Comparison of ENCODE assay signal across 23 cellular contexts in the genomic region with DNA sequence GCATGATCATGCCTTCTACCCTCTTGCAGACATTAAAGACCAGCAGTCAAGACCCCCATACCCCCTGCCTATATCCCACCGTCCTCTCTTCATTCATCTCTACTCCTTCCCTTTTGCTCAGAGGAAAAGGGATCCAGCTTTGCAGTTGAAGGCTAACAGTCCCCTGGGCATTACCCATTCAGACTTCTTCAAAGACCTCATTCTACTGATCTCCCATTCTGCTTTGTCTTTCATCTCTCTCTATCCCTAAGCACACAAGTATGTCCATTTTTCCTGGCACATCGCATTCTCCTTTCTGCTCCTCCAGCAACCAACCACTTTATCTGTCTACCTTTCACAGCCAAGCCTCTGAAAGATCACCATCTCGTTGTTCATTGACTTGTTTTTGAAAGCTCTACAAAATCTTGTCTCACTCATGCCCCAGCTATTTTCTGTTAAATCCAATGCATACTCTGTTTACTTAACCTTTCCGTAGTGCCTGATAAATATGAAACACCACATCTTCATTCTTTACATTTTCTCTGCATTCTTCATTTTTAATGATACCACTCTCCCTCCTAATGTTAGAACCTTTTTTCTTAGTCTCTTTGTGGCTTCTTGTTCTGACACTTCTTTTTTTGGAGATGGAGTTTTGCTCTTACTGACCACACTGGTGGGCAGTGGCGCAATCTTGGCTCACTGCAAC. TPM values are rescaled to one million over a fixed set of nuclear protein-coding genes. Genes with fewer than 3 reads are reported as not detected.
DNase-seq lines count a peak whose midpoint lies in the region; ATAC-seq and TF ChIP-seq lines count a peak whose summit lies in the region.
"Had no signal": no experiment of that assay in that cellular context is flagged by ENCODE, and none has a peak within 500 bp of the region (broad histone marks: within the 10 kb centered on the region; RNA-seq: fewer than 3 reads in every experiment).

No MANE protein-coding gene starts in this region.

- DNase-seq in AG08396 (ENCODE audit: low spot score): peak; percentile 40
- DNase-seq in HFFc6: peak; percentile 72
- DNase-seq in amniotic stem cell (lab: John Stamatoyannopoulos, UW): peak; percentile 29
- DNase-seq in hepatic stellate cell (ENCODE audit: low spot score): peak; percentile 61
- DNase-seq in activated CD8-positive, alpha-beta memory T cell treated with anti-CD3 and anti-CD28 coated beads, Interleukin-2, amount 10 ng/mL, durations not matched to agents 7 days and 5 days: no peak
- no peak for DNase-seq in NCI-H2227 treated with DMSO at 0.1 percent for 48 hours (lab: John Stamatoyannopoulos, UW)
- DNase-seq in Calu3: no peak
- DNase-seq: activated CD8-positive, alpha-beta memory T cell treated with anti-CD3 and anti-CD28 coated beads, Interleukin-2, amount 50 U/mL, for 48 hours; CD4-positive, CD25-positive, alpha-beta regulatory T cell; cortex of kidney; esophagus squamous epithelium; GDM1; glutamatergic neuron; Kasumi-1; NCI-H2081 treated with DMSO at 0.1 percent for 48 hours; right lobe of liver; stimulated activated CD4-positive, alpha-beta T cell treated with anti-CD3 and anti-CD28 coated beads, Interleukin-15, amount 100 ng/mL, for 24 hours; WERI-Rb-1 had no signal

- H3K4me1 Mint-ChIP-seq in HFFc6 (ENCODE audit: low read depth): peaks cover 18% of the 10 kb centered on the region
- H3K4me1 Mint-ChIP-seq in activated CD8-positive, alpha-beta memory T cell treated with anti-CD3 and anti-CD28 coated beads, Interleukin-2, amount 10 ng/mL, durations not matched to agents 7 days and 5 days: peaks cover 15% of the 10 kb centered on the region
- H3K4me1 Mint-ChIP-seq in Calu3 (ENCODE audit: low read depth, unreplicated experiment): no peaks in the 10 kb centered on the region
- H3K4me1 Mint-ChIP-seq: GM23338, neural progenitor cell had no signal

- ATAC-seq in HG03520 (IDR thresholded peaks at IDR 0.05; ENCODE audit: unreplicated experiment): no peak
- ATAC-seq in activated CD8-positive, alpha-beta memory T cell treated with anti-CD3 and anti-CD28 coated beads, Interleukin-2, amount 10 ng/mL, durations not matched to agents 7 days and 5 days: no peak
- ATAC-seq: GM23338, right lobe of liver had no signal

- H3K4me3 Mint-ChIP-seq in HFFc6 (no peak overlapping the region), Calu3 (ENCODE audit: low read depth, unreplicated experiment) (no peak overlapping the region)
- no peak overlapping the region for H3K4me3 Mint-ChIP-seq in activated CD8-positive, alpha-beta memory T cell treated with anti-CD3 and anti-CD28 coated beads, Interleukin-2, amount 10 ng/mL, durations not matched to agents 7 days and 5 days
- H3K4me3 Mint-ChIP-seq: CD4-positive, CD25-positive, alpha-beta regulatory T cell; GM23338; neural progenitor cell; stimulated activated naive CD8-positive, alpha-beta T cell treated with anti-CD3 and anti-CD28 coated beads, Interleukin-15, Interleukin-2, amounts not matched to agents 100 ng/mL and 50 ng/mL, for 24 hours had no signal

- BruUV-seq in Calu3 (replicated peaks; lab: Mats Ljungman, UMichigan): no TSS peak

- H3K27me3 Mint-ChIP-seq in HFFc6 (ENCODE audit: insufficient read depth) (peaks cover 3% of the 10 kb centered on the region; the same call in 1 of the 2 replicates), Calu3 (ENCODE audit: unreplicated experiment) (peaks cover under 1% of the 10 kb centered on the region)
- H3K27me3 Mint-ChIP-seq in activated CD8-positive, alpha-beta memory T cell treated with anti-CD3 and anti-CD28 coated beads, Interleukin-2, amount 10 ng/mL, durations not matched to agents 7 days and 5 days: peaks cover 3% of the 10 kb centered on the region
- H3K27me3 Mint-ChIP-seq: CD4-positive, CD25-positive, alpha-beta regulatory T cell; stimulated activated naive CD8-positive, alpha-beta T cell treated with anti-CD3 and anti-CD28 coated beads, Interleukin-15, Interleukin-2, amounts not matched to agents 100 ng/mL and 50 ng/mL, for 24 hours had no signal

- intact Hi-C loops in Calu3 (cut with micrococcal nuclease; ENCODE audit: unreplicated experiment): no loop called here

- H3K27ac Mint-ChIP-seq in HFFc6 (no peak overlapping the region), Calu3 (ENCODE audit: unreplicated experiment) (no peak overlapping the region)
- no peak overlapping the region for H3K27ac Mint-ChIP-seq in activated CD8-positive, alpha-beta memory T cell treated with anti-CD3 and anti-CD28 coated beads, Interleukin-2, amount 10 ng/mL, durations not matched to agents 7 days and 5 days
- H3K27ac Mint-ChIP-seq: activated T-helper 2 cell treated with anti-CD3 and anti-CD28 coated beads, Interferon-gamma antibody, Interleukin-2, Interleukin-4, amounts not matched to agents 10 μg/mL and 5 μg/mL and 100 μg/mL, durations not matched to agents 14 hours and 24 hours and 36 hours; GM23338; neural progenitor cell; stimulated activated naive CD8-positive, alpha-beta T cell treated with anti-CD3 and anti-CD28 coated beads, Interleukin-15, Interleukin-2, amounts not matched to agents 100 ng/mL and 50 ng/mL, for 24 hours had no signal

- H3K9me3 Mint-ChIP-seq in HFFc6: no peaks in the 10 kb centered on the region
- no peaks in the 10 kb centered on the region for H3K9me3 Mint-ChIP-seq in activated CD8-positive, alpha-beta memory T cell treated with anti-CD3 and anti-CD28 coated beads, Interleukin-2, amount 10 ng/mL, durations not matched to agents 7 days and 5 days (ENCODE audit: low read depth)
- no peaks in the 10 kb centered on the region for H3K9me3 Mint-ChIP-seq in Calu3 (ENCODE audit: low read depth, unreplicated experiment)
- H3K9me3 Mint-ChIP-seq: activated T-helper 2 cell treated with anti-CD3 and anti-CD28 coated beads, Interferon-gamma antibody, Interleukin-2, Interleukin-4, amounts not matched to agents 10 μg/mL and 5 μg/mL and 100 μg/mL, durations not matched to agents 14 hours and 24 hours and 36 hours; CD4-positive, CD25-positive, alpha-beta regulatory T cell; GM23338; neural progenitor cell; stimulated activated naive CD8-positive, alpha-beta T cell treated with anti-CD3 and anti-CD28 coated beads, Interleukin-15, Interleukin-2, amounts not matched to agents 100 ng/mL and 50 ng/mL, for 24 hours had no signal

- TF ChIP-seq CTCF in HFFc6 (IDR thresholded peaks at IDR 0.05): no peak
- TF ChIP-seq CTCF in Calu3 (IDR thresholded peaks at IDR 0.05; ENCODE audit: unreplicated experiment): no peak

- H3K36me3 Mint-ChIP-seq in HFFc6 (ENCODE audit: low read depth) (peaks cover 7% of the 10 kb centered on the region), Calu3 (ENCODE audit: insufficient read depth, unreplicated experiment) (no peaks in the 10 kb centered on the region)
- H3K36me3 Mint-ChIP-seq in activated CD8-positive, alpha-beta memory T cell treated with anti-CD3 and anti-CD28 coated beads, Interleukin-2, amount 10 ng/mL, durations not matched to agents 7 days and 5 days: peaks cover 6% of the 10 kb centered on the region
- H3K36me3 Mint-ChIP-seq: neural progenitor cell had no signal

- CTCF ChIA-PET in activated CD8-positive, alpha-beta memory T cell treated with anti-CD3 and anti-CD28 coated beads, Interleukin-2, amount 10 ng/mL, durations not matched to agents 7 days and 5 days (lab: Charles Lee): interaction anchor here (1.1 kb wide), 1 partner anchor 11 kb away, joined by 3 read pairs; no protein-coding TSS in a partner anchor
- CTCF ChIA-PET in Calu3 (lab: Charles Lee): no interaction called here

RNA-seq across cellular contexts. Expression of gene LCMT1, which starts 14.1 kb away (rescaled TPM):
- 10 to 100 TPM; 31.7 to 44.1 (median 41.5) TPM for total RNA-seq in HFFc6 (2021; fragmentation: NEBNext Ultra II Directional; extraction: Animal tissue kit (Norgen Biotek cat#: 25700))
- total RNA-seq in activated CD8-positive, alpha-beta memory T cell treated with anti-CD3 and anti-CD28 coated beads, Interleukin-2, amount 10 ng/mL, durations not matched to agents 7 days and 5 days: 10 to 100 TPM; 38.9 to 44.6 TPM
- total RNA-seq in Calu3 (2022): 43.6 and 46.8 TPM in 2 replicates

Comparison
In these comparisons a context has a peak if more than half of its experiments do, and no peak if none do; other contexts are left out.
1. DNase-seq: peak in AG08396 (single experiment), HFFc6 (single experiment), amniotic stem cell (single experiment) and hepatic stellate cell (single experiment); none in activated CD8-positive, alpha-beta memory T cell treated with anti-CD3 and anti-CD28 coated beads, Interleukin-2, amount 10 ng/mL, durations not matched to agents 7 days and 5 days (single experiment), NCI-H2227 treated with DMSO at 0.1 percent for 48 hours (single experiment) and Calu3 (single experiment).